20 cellular contexts compared by ENCODE assay signal in the genomic region with DNA sequence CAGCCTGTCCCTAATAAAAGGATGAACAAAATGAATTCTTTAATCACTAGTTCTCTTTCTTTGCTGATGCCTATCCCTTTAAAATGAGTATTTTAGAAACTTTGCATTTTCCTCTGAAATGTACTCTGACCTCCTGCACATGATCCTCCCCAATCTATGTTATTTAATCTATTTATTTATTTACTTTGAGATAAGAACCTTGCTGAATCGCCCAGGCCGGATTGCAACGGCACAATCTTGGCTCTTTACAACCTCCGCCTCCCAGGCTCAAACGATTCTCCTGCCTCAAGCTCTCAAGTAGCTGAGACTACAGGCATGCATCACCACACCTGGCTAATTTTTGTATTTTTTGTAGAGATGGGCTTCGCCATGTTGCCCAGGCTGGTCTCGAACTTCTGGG. TPM values are rescaled to one million over a fixed set of nuclear protein-coding genes. Genes with fewer than 3 reads are reported as not detected.
"Had no signal": no experiment of that assay in that cellular context is flagged by ENCODE, and none has a peak within 500 bp of the region (broad histone marks: within the 10 kb centered on the region; RNA-seq: fewer than 3 reads in every experiment).

No MANE protein-coding gene starts in this region.

- H3K4me3 Mint-ChIP-seq: activated naive CD8-positive, alpha-beta T cell treated with anti-CD3 and anti-CD28 coated beads for 36 hours; activated T-helper 17 cell treated with anti-CD3 and anti-CD28 coated beads, Interleukin-2, amount 50 U/mL, for 72 hours; type B pancreatic cell had no signal

- H3K36me3 Mint-ChIP-seq: activated naive CD8-positive, alpha-beta T cell treated with anti-CD3 and anti-CD28 coated beads for 36 hours; type B pancreatic cell had no signal

- DNase-seq: activated CD4-positive, alpha-beta T cell treated with anti-CD3 and anti-CD28 coated beads for 1 hour; activated CD4-positive, alpha-beta T cell treated with anti-CD3 and anti-CD28 coated beads, Interleukin-2, amount 50 U/mL, for 1 hour; activated naive CD8-positive, alpha-beta T cell treated with anti-CD3 and anti-CD28 coated beads for 36 hours; activated T-cell treated with anti-CD3 and anti-CD28 coated beads, Interleukin-2, amount 50 U/mL, for 1 hour; amniotic stem cell; cerebellar nuclear complex; foreskin fibroblast; heart right ventricle; left ventricle myocardium inferior; midbrain; nucleus accumbens; spleen; stimulated activated CD4-positive, alpha-beta T cell treated with anti-CD3 and anti-CD28 coated beads, Interleukin-4, amount 100 ng/mL, for 1 hour; stimulated activated naive CD4-positive, alpha-beta T cell; T-helper 1 cell; testis had no signal

- H3K9me3 ChIP-seq: heart right ventricle, left ventricle myocardium inferior, spleen, testis, vagina had no signal

- H3K36me3 ChIP-seq: heart right ventricle, left ventricle myocardium inferior, spleen, vagina had no signal

- ATAC-seq: activated T-helper 17 cell treated with anti-CD3 and anti-CD28 coated beads, Interleukin-2, amount 50 U/mL, for 72 hours; heart right ventricle had no signal

- H3K4me1 ChIP-seq: spleen, vagina had no signal

- H3K27ac ChIP-seq: epithelial cell of prostate, heart right ventricle, left ventricle myocardium inferior, spleen, testis, vagina had no signal

- H3K4me1 Mint-ChIP-seq: activated T-helper 17 cell treated with anti-CD3 and anti-CD28 coated beads, Interleukin-2, amount 50 U/mL, for 72 hours had no signal

- H3K27ac Mint-ChIP-seq: activated naive CD8-positive, alpha-beta T cell treated with anti-CD3 and anti-CD28 coated beads for 36 hours; activated T-helper 17 cell treated with anti-CD3 and anti-CD28 coated beads, Interleukin-2, amount 50 U/mL, for 72 hours; type B pancreatic cell had no signal

- H3K9me3 Mint-ChIP-seq: activated naive CD8-positive, alpha-beta T cell treated with anti-CD3 and anti-CD28 coated beads for 36 hours; activated T-helper 17 cell treated with anti-CD3 and anti-CD28 coated beads, Interleukin-2, amount 50 U/mL, for 72 hours; type B pancreatic cell had no signal

- H3K4me3 ChIP-seq: heart right ventricle, left ventricle myocardium inferior, spleen, testis, vagina had no signal

- H3K27me3 ChIP-seq: heart right ventricle, spleen, testis, vagina had no signal

- H3K27me3 Mint-ChIP-seq: activated naive CD8-positive, alpha-beta T cell treated with anti-CD3 and anti-CD28 coated beads for 36 hours; activated T-helper 17 cell treated with anti-CD3 and anti-CD28 coated beads, Interleukin-2, amount 50 U/mL, for 72 hours; type B pancreatic cell had no signal

RNA-seq across cellular contexts. Expression of a gene that starts 27.9 kb away (rescaled TPM):
- total RNA-seq: vagina had no signal
